ENCODE assay signal across 8 cellular contexts in genomic region chr2:229714736-229715541, GRCh38. TPM values are rescaled to one million over a fixed set of nuclear protein-coding genes. Genes with fewer than 3 reads are reported as not detected.
DNase-seq lines count a peak whose midpoint lies in the region; ATAC-seq and TF ChIP-seq lines count a peak whose summit lies in the region.

No MANE protein-coding gene starts in this region.

- CTCF ChIA-PET in Panc1 (lab: Charles Lee): no interaction called here

- H3K27me3 ChIP-seq in Panc1 (ENCODE audit: control insufficient read depth, insufficient read depth, low read length): peaks cover 37% of the 10 kb centered on the region
- peaks cover 10% of the 10 kb centered on the region for H3K27me3 ChIP-seq in ascending aorta
- no peaks in the 10 kb centered on the region for H3K27me3 ChIP-seq in right cardiac atrium (ENCODE audit: control insufficient read depth, insufficient read depth)

- H3K36me3 ChIP-seq in Panc1 (ENCODE audit: control insufficient read depth, insufficient read depth, low read length): no peaks in the 10 kb centered on the region
- H3K36me3 ChIP-seq in ascending aorta: no peaks in the 10 kb centered on the region

- TF ChIP-seq CTCF in AG09319 (IDR thresholded peaks at IDR 0.05; ENCODE audit: low read depth, low read length): no peak
- no peak for TF ChIP-seq CTCF in Panc1 (IDR thresholded peaks at IDR 0.05)
- no peak for TF ChIP-seq CTCF in ascending aorta (IDR thresholded peaks at IDR 0.05)
- no peak for TF ChIP-seq CTCF in lower leg skin (IDR thresholded peaks at IDR 0.05)

- H3K9me3 ChIP-seq in Panc1 (ENCODE audit: control insufficient read depth, insufficient read depth, low read depth, low read length) (no peaks in the 10 kb centered on the region), ascending aorta (no peaks in the 10 kb centered on the region), right cardiac atrium (ENCODE audit: control insufficient read depth, low read length) (no peaks in the 10 kb centered on the region)

- in situ Hi-C loops in Panc1 (cut with HindIII; ENCODE audit: low pct_unique_long_range_greater_than_20kb, low sequenced_read_pairs): no loop called here

- H3K27ac ChIP-seq in Panc1 (ENCODE audit: low read length) (no peak overlapping the region), ascending aorta (no peak overlapping the region), right cardiac atrium (ENCODE audit: low read length) (no peak overlapping the region)

- POLR2A ChIA-PET in Panc1 (lab: Charles Lee): no interaction called here

- WGBS in right cardiac atrium: 1% methylated on average over 60 of the region's 60 CpGs
- 0 to 2% methylated on average over 42 to 43 of the region's 60 CpGs for WGBS in lower leg skin, 2 donors

- ATAC-seq in GM18861 (IDR thresholded peaks at IDR 0.05; ENCODE audit: unreplicated experiment) (peak; percentile 5), HG03064 (IDR thresholded peaks at IDR 0.05; ENCODE audit: low read depth, unreplicated experiment) (peak; percentile 29), Panc1 (peak; percentile 89), right cardiac atrium (peak; percentile 80 to 84)

- no TSS peak for BruUV-seq in Panc1 (replicated peaks; lab: Mats Ljungman, UMichigan)

- H3K4me3 ChIP-seq in Panc1 (ENCODE audit: low read depth in 2 of 2, low read length in 2 of 2) (peak overlapping the region; percentile 36 to 65), ascending aorta (peak overlapping the region; percentile 50 to 62), right cardiac atrium (ENCODE audit: low read length) (peak overlapping the region; percentile 51), lower leg skin (ENCODE audit: low read depth, poor library complexity, severe bottlenecking) (no peak overlapping the region)

- H3K4me1 ChIP-seq in Panc1 (ENCODE audit: control insufficient read depth, insufficient read depth, low read length) (peaks cover 4% of the 10 kb centered on the region; the same call in 1 of the 2 replicates), ascending aorta (peaks cover 8 to 12% of the 10 kb centered on the region in 2 donors), right cardiac atrium (ENCODE audit: control insufficient read depth, insufficient read depth, low read length) (no peaks in the 10 kb centered on the region)

- intact Hi-C loops in Panc1 (cut with micrococcal nuclease; ENCODE audit: unreplicated experiment) (loop anchor here (5.0 kb wide), 1 partner anchor 283 kb away; no protein-coding TSS in a partner anchor), ascending aorta (cut with DNase I) (no loop called here), right cardiac atrium (cut with DNase I) (loop anchor here in 2 of 4 donors (5.0 to 10.0 kb wide), 3 partner anchors 130 to 283 kb away; no protein-coding TSS in a partner anchor), lower leg skin (cut with DNase I; ENCODE audit: low total_unique reads) (no loop called here)

- DNase-seq in AG09319 (ENCODE audit: extremely low read depth, low read depth) (peak; percentile 8), Panc1 (ENCODE audit: low read depth, low spot score) (no peak), ascending aorta (ENCODE audit: low spot score in 2 of 2) (no peak), right cardiac atrium (peak; percentile 60 to 85 (median 81)), putamen (ENCODE audit: low spot score) (peak; percentile 53), lower leg skin (ENCODE audit: low spot score in 2 of 2) (no peak)

- no peak for TF ChIP-seq POLR2A in lower leg skin (IDR thresholded peaks at IDR 0.05)

RNA-seq across cellular contexts. Expression of gene DNER, which starts 0.6 kb away (rescaled TPM):
- total RNA-seq in Panc1 (2021; ENCODE audit: unreplicated experiment) (0.31 TPM), ascending aorta (1.2 TPM), right cardiac atrium (10 to 100 TPM; 19.9 to 41.1 (median 32.8) TPM), lower leg skin (10 to 100 TPM in 2 of 4 donors, 1 to 10 TPM in 2; 2.8 to 20.1 (median 12.8) TPM)
- 0.19 TPM for polyA plus RNA-seq in Panc1 (2012; ENCODE audit: insufficient read length)
- 13.6 TPM for polyA plus RNA-seq in right cardiac atrium

Comparison
In these comparisons a context has a peak if more than half of its experiments do, and no peak if none do; other contexts are left out.
1. DNase-seq: peak in AG09319 (single experiment), right cardiac atrium (3 of 3) and putamen (single experiment); none in Panc1 (single experiment), ascending aorta (0 of 2) and lower leg skin (0 of 2).
2. ATAC-seq: peak in every context shown above with its lines; median percentile 89 in Panc1; 82 in right cardiac atrium; 29 in HG03064; 5 in GM18861.